ENCODE assay signal across 9 cellular contexts in the genomic region with DNA sequence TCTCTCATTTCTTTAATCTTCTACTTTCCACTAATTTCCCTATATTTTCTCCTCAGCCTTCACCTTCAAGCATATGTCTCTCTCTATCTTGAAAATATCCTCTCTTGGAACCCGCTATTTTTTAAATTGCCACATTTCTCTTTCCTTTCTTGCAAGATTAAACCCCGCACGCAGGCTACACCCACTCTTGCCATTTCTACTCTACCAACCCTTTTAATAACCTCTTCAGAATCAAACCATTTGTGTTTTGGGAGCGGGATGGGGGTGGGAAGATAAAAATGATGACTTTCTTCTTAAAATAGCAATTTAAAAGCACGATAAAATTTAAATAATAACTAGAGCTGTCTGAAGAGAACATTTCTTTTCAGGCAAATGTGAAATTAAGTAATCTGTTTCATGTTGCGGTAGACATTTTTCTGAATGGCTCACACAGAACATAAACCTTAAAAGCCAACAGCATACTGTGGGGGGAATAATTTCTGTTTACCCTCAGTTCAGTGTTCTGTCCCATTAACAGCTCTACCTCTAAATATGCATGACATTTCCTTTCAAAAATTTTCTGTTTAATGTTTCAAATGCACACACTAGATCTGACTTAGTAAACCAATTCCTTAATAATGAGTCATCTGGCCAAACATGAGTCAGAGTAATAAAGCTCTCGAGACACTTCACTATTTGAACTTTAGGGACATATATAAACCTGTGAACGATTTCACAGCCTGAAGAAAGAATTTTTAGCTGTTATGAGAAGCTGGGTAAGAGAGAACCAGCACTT. TPM values are rescaled to one million over a fixed set of nuclear protein-coding genes. Genes with fewer than 3 reads are reported as not detected.
DNase-seq lines count a peak whose midpoint lies in the region; ATAC-seq and TF ChIP-seq lines count a peak whose summit lies in the region.
"Had no signal": no experiment of that assay in that cellular context is flagged by ENCODE, and none has a peak within 500 bp of the region (broad histone marks: within the 10 kb centered on the region; RNA-seq: fewer than 3 reads in every experiment).

No MANE protein-coding gene starts in this region.

- H3K27ac ChIP-seq in brain microvascular endothelial cell, result peak overlapping the region; percentile 91
- no peak overlapping the region for H3K27ac ChIP-seq in OCI-LY7 (ENCODE audit: low read depth, low read length, poor library complexity, severe bottlenecking)

- no peaks in the 10 kb centered on the region for H3K9me3 ChIP-seq in OCI-LY7 (ENCODE audit: low read length)

- H3K4me1 Mint-ChIP-seq in progenitor cell of endocrine pancreas (ENCODE audit: low read depth), result peaks cover 14% of the 10 kb centered on the region
- H3K4me1 Mint-ChIP-seq in activated CD4-positive, alpha-beta T cell treated with anti-CD3 and anti-CD28 coated beads for 36 hours, result peaks cover 3% of the 10 kb centered on the region

- H3K27me3 ChIP-seq in brain microvascular endothelial cell (replicated peaks), result no peaks in the 10 kb centered on the region

- H4K20me1 ChIP-seq in OCI-LY7 (ENCODE audit: insufficient read depth, low read length), result no peaks in the 10 kb centered on the region

- BruUV-seq in OCI-LY7 (replicated peaks; lab: Mats Ljungman, UMichigan), result no TSS peak

- no peak overlapping the region for H3K4me2 ChIP-seq in OCI-LY7 (ENCODE audit: low read length)

- intact Hi-C loops in activated CD4-positive, alpha-beta T cell treated with anti-CD3 and anti-CD28 coated beads for 36 hours (cut with DNase I, micrococcal nuclease), result loop anchor here in 1 of 2 experiments (10.0 kb wide), 1 partner anchor 426 kb away; no protein-coding TSS in a partner anchor
- intact Hi-C loops in OCI-LY7 (cut with micrococcal nuclease; ENCODE audit: unreplicated experiment), result no loop called here

- in situ Hi-C loops in brain microvascular endothelial cell (cut with HindIII; ENCODE audit: low pct_ligation_motif_present, low sequenced_read_pairs) (no loop called here), GM13977 (cut with MboI; ENCODE audit: low pct_unique_long_range_greater_than_20kb, low sequenced_read_pairs, unreplicated experiment) (loop anchor here (25.0 kb wide), 2 partner anchors 428 to 728 kb away; no protein-coding TSS in a partner anchor)

- TF ChIP-seq CTCF in brain microvascular endothelial cell (IDR thresholded peaks at IDR 0.05; ENCODE audit: low read depth, low read length, missing control alignments) (no peak), progenitor cell of endocrine pancreas (IDR thresholded peaks at IDR 0.05; ENCODE audit: unreplicated experiment) (no peak), OCI-LY7 (conservative IDR thresholded peaks at IDR 0.05; ENCODE audit: low read length) (no peak), GM13977 (IDR thresholded peaks at IDR 0.05; ENCODE audit: extremely low read depth, insufficient read depth, missing control alignments) (no peak)

- no peak overlapping the region for H3K27ac Mint-ChIP-seq in progenitor cell of endocrine pancreas
- H3K27ac Mint-ChIP-seq in activated CD4-positive, alpha-beta T cell treated with anti-CD3 and anti-CD28 coated beads for 36 hours, result no peak overlapping the region
- H3K27ac Mint-ChIP-seq: activated naive CD4-positive, alpha-beta T cell treated with anti-CD3 and anti-CD28 coated beads, Interleukin-2, amount 50 U/mL, for 72 hours had no signal

- peaks cover 5% of the 10 kb centered on the region for H3K27me3 Mint-ChIP-seq in progenitor cell of endocrine pancreas
- H3K27me3 Mint-ChIP-seq in activated CD4-positive, alpha-beta T cell treated with anti-CD3 and anti-CD28 coated beads for 36 hours, result peaks cover 8% of the 10 kb centered on the region

- H3K4me3 ChIP-seq in brain microvascular endothelial cell (ENCODE audit: low read depth, low read length) (peak overlapping the region; percentile 20), OCI-LY7 (ENCODE audit: low read depth, low read length, poor library complexity, severe bottlenecking) (no peak overlapping the region)

- CTCF ChIA-PET in activated CD4-positive, alpha-beta T cell treated with anti-CD3 and anti-CD28 coated beads for 36 hours (lab: Charles Lee), result interaction anchor here (1.0 to 1.5 kb wide), 3 partner anchors 8 to 14 kb away, joined by 3 read pairs; no protein-coding TSS in a partner anchor
- CTCF ChIA-PET in OCI-LY7 (lab: Charles Lee; ENCODE audit: unreplicated experiment), result no interaction called here

- H3K36me3 ChIP-seq in brain microvascular endothelial cell (replicated peaks) (peaks cover 3% of the 10 kb centered on the region), OCI-LY7 (ENCODE audit: insufficient read depth, low read length) (no peaks in the 10 kb centered on the region)

- no peak overlapping the region for H2AFZ ChIP-seq in OCI-LY7 (ENCODE audit: low read length)

- DNase-seq in DMS53 treated with DMSO at 0.1 percent for 48 hours (lab: John Stamatoyannopoulos, UW; ENCODE audit: unreplicated experiment), result peak; percentile 92
- DNase-seq in M059J (ENCODE audit: low read depth), result peak; percentile 96
- peak; percentile 66 for DNase-seq in brain microvascular endothelial cell
- DNase-seq in myocyte (ENCODE audit: low read depth), result peak; percentile 72
- no peak for DNase-seq in progenitor cell of endocrine pancreas (ENCODE audit: low spot score, unreplicated experiment)
- DNase-seq in activated CD4-positive, alpha-beta T cell treated with anti-CD3 and anti-CD28 coated beads for 36 hours, result no peak
- no peak for DNase-seq in OCI-LY7 (ENCODE audit: low spot score)
- no peak for DNase-seq in GM13977 (ENCODE audit: low spot score)

- ATAC-seq in activated CD4-positive, alpha-beta T cell treated with anti-CD3 and anti-CD28 coated beads for 36 hours, result no peak

- no peaks in the 10 kb centered on the region for H3K36me3 Mint-ChIP-seq in progenitor cell of endocrine pancreas (ENCODE audit: insufficient read depth)
- peaks cover 3% of the 10 kb centered on the region for H3K36me3 Mint-ChIP-seq in activated CD4-positive, alpha-beta T cell treated with anti-CD3 and anti-CD28 coated beads for 36 hours (ENCODE audit: low read depth)

- no peaks in the 10 kb centered on the region for H3K4me1 ChIP-seq in OCI-LY7 (ENCODE audit: insufficient read depth, low read length, poor library complexity, severe bottlenecking)

- H3K9me2 ChIP-seq in OCI-LY7 (ENCODE audit: insufficient read depth, low read length), result no peaks in the 10 kb centered on the region

- POLR2A ChIA-PET in activated CD4-positive, alpha-beta T cell treated with anti-CD3 and anti-CD28 coated beads for 36 hours (lab: Charles Lee), result no interaction called here
- POLR2A ChIA-PET in OCI-LY7 (lab: Charles Lee), result interaction anchor here (0.6 kb wide), 1 partner anchor 423 kb away, joined by 3 read pairs; no protein-coding TSS in a partner anchor

- no peaks in the 10 kb centered on the region for H3K79me2 ChIP-seq in OCI-LY7 (ENCODE audit: insufficient read depth, low read depth, low read length)

- no peaks in the 10 kb centered on the region for H3K9me3 Mint-ChIP-seq in progenitor cell of endocrine pancreas (ENCODE audit: low read depth)
- peaks cover 10% of the 10 kb centered on the region for H3K9me3 Mint-ChIP-seq in activated CD4-positive, alpha-beta T cell treated with anti-CD3 and anti-CD28 coated beads for 36 hours (ENCODE audit: low read depth)

- H3K4me3 Mint-ChIP-seq in progenitor cell of endocrine pancreas (ENCODE audit: low read depth), result no peak overlapping the region
- no peak overlapping the region for H3K4me3 Mint-ChIP-seq in activated CD4-positive, alpha-beta T cell treated with anti-CD3 and anti-CD28 coated beads for 36 hours

RNA-seq across cellular contexts. Expression of gene ARSJ, which starts 20.5 kb away (rescaled TPM):
- total RNA-seq in M059J (2014; rRNA removed; shearing (Covaris generic)), result 22.0 and 23.5 TPM in 2 replicates
- 12.5 and 12.8 TPM in 2 replicates for total RNA-seq in myocyte
- polyA plus RNA-seq in myocyte (2012), result 7.6 TPM
- total RNA-seq in progenitor cell of endocrine pancreas, result 0.46 and 0.75 TPM in 2 replicates
- total RNA-seq in activated CD4-positive, alpha-beta T cell treated with anti-CD3 and anti-CD28 coated beads for 36 hours, result under 1 TPM in 1 of 2 experiments, not detected in 1; 0.05 TPM
- total RNA-seq in OCI-LY7 (2014; rRNA removed; shearing (Covaris generic)), result not detected in 2 replicates
- total RNA-seq in OCI-LY7 (2022), result not detected in 2 replicates

Comparison
In these comparisons a context has a peak if more than half of its experiments do, and no peak if none do; other contexts are left out.
1. DNase-seq: peak in DMS53 treated with DMSO at 0.1 percent for 48 hours (single experiment), M059J (single experiment), brain microvascular endothelial cell (single experiment) and myocyte (single experiment); none in progenitor cell of endocrine pancreas (single experiment), activated CD4-positive, alpha-beta T cell treated with anti-CD3 and anti-CD28 coated beads for 36 hours (single experiment), OCI-LY7 (single experiment) and GM13977 (single experiment).